9 cellular contexts compared by ENCODE assay signal in genomic region chr7:148535227-148535626, GRCh38. TPM values are rescaled to one million over a fixed set of nuclear protein-coding genes. Genes with fewer than 3 reads are reported as not detected.
A peak's percentile ranks its signal among the peaks of the same experiment; 100 is the strongest.
DNase-seq lines count a peak whose midpoint lies in the region; ATAC-seq and TF ChIP-seq lines count a peak whose summit lies in the region.
"Had no signal": no experiment of that assay in that cellular context is flagged by ENCODE, and none has a peak within 500 bp of the region (broad histone marks: within the 10 kb centered on the region; RNA-seq: fewer than 3 reads in every experiment).

No MANE protein-coding gene starts in this region.

- no peak for TF ChIP-seq EP300 in gastroesophageal sphincter (IDR thresholded peaks at IDR 0.05)

- peak; percentile 66 for DNase-seq in SK-MEL-5 (ENCODE audit: low read depth, low spot score)
- no peak for DNase-seq in NCI-H2081 (lab: John Stamatoyannopoulos, UW)
- DNase-seq in GM19240 (ENCODE audit: insufficient read length, low spot score) = no peak
- DNase-seq in mesenteric fat pad (ENCODE audit: low spot score) = no peak

- H3K4me1 ChIP-seq in gastroesophageal sphincter (peaks cover 0 to 13% (median 0%) of the 10 kb centered on the region in 3 donors), stomach smooth muscle (ENCODE audit: control insufficient read depth, insufficient read depth, low read length) (peaks cover 10% of the 10 kb centered on the region)
- H3K4me1 ChIP-seq: ascending aorta had no signal

- H3K4me3 ChIP-seq in gastroesophageal sphincter (peak overlapping the region; percentile 5 to 29), stomach smooth muscle (ENCODE audit: low read length in 2 of 2) (peak overlapping the region; percentile 45 to 64)

- H3K27ac ChIP-seq in gastroesophageal sphincter (peak overlapping the region in 1 of 4 donors; percentile 35), stomach smooth muscle (ENCODE audit: low read length) (peak overlapping the region; percentile 41)
- H3K27ac ChIP-seq: ascending aorta had no signal

- WGBS in gastroesophageal sphincter (ENCODE audit: low coverage in 1 of 2), 2 donors = 0 to 4% methylated on average over 3 to 9 of the region's 9 CpGs

- H3K36me3 ChIP-seq in gastroesophageal sphincter (no peaks in the 10 kb centered on the region), stomach smooth muscle (ENCODE audit: control insufficient read depth in 2 of 2, insufficient read depth in 2 of 2, low read length in 2 of 2) (no peaks in the 10 kb centered on the region)
- H3K36me3 ChIP-seq: ascending aorta had no signal

- no peak for TF ChIP-seq POLR2A in gastroesophageal sphincter (IDR thresholded peaks at IDR 0.05)

- peak overlapping the region; percentile 17 to 29 for H3K9ac ChIP-seq in stomach smooth muscle (ENCODE audit: low read length in 2 of 2)

- H3K9me3 ChIP-seq in gastroesophageal sphincter (no peaks in the 10 kb centered on the region), stomach smooth muscle (ENCODE audit: control insufficient read depth in 2 of 2, low read length in 2 of 2) (no peaks in the 10 kb centered on the region)
- H3K9me3 ChIP-seq: ascending aorta had no signal

- H3K27me3 ChIP-seq in gastroesophageal sphincter (no peaks in the 10 kb centered on the region), stomach smooth muscle (ENCODE audit: control insufficient read depth in 1 of 2, insufficient read depth in 2 of 2, low read length in 2 of 2) (no peaks in the 10 kb centered on the region)
- H3K27me3 ChIP-seq: ascending aorta had no signal

- 0 out of 2 replicates have a peak, but pooled peaks have one; percentile 10 for TF ChIP-seq CTCF in GM12874 (IDR thresholded peaks at IDR 0.05; ENCODE audit: insufficient read depth, low read depth, low read length)
- TF ChIP-seq CTCF in gastroesophageal sphincter (IDR thresholded peaks at IDR 0.05) = no peak

- in situ Hi-C loops in SK-MEL-5 (cut with HindIII; ENCODE audit: low pct_unique_long_range_greater_than_20kb, low sequenced_read_pairs) = no loop called here

- peak; percentile 51 for ATAC-seq in HG02885 (IDR thresholded peaks at IDR 0.05; ENCODE audit: poor library complexity, unreplicated experiment)
- ATAC-seq in gastroesophageal sphincter = no peak

RNA-seq across cellular contexts. Expression of gene C7orf33, which starts 55.3 kb away (rescaled TPM):
- total RNA-seq in SK-MEL-5 (2014; rRNA removed; shearing (Covaris generic)) = not detected in 2 replicates
- not detected in 2 replicates for polyA plus RNA-seq in SK-MEL-5 (2015; cell fraction: cytosol; rRNA removed)
- not detected in 2 replicates for polyA plus RNA-seq in SK-MEL-5 (2015; cell fraction: nucleus; rRNA removed)
- not detected for total RNA-seq in gastroesophageal sphincter
- total RNA-seq in mesenteric fat pad = not detected
- total RNA-seq: ascending aorta had no signal
